1 cellular context compared by ENCODE assay signal in the genomic region with DNA sequence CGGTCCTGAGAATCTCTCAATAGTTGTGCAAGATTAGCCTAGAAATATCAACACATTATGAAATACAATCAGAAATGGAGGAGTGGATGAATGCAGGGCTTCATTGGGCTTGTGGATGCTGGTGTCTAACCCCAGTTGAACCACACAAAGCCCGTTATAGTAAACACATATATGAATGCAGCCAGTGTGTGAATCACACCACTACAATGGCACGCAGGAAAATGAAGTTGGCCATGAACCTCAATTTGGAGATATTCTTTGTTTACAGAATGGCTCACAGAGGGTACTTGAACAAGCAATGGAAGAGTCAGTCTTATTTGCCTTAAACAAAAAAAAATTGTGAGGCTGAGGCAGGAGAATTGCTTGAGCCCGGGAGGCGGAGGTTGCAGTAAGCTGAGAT.
TF ChIP-seq lines count a peak whose summit lies in the region.

No MANE protein-coding gene starts in this region.

TF ChIP-seq in HepG2, 621 proteins besides CTCF, POLR2A, EP300 and RAD21:
- TF ChIP-seq CEBPB (IDR thresholded peaks at IDR 0.05; ENCODE audit: borderline replicate concordance, low read depth, low read length): 0 out of 2 replicates have a peak, but pooled peaks have one; percentile 36
- peak; percentile 58; the same call in 1 of the 2 replicates for TF ChIP-seq SOX5 (CRISPR knock-in tag; IDR thresholded peaks at IDR 0.05; ENCODE audit: borderline replicate concordance)
- TF ChIP-seq, protein P1, sequence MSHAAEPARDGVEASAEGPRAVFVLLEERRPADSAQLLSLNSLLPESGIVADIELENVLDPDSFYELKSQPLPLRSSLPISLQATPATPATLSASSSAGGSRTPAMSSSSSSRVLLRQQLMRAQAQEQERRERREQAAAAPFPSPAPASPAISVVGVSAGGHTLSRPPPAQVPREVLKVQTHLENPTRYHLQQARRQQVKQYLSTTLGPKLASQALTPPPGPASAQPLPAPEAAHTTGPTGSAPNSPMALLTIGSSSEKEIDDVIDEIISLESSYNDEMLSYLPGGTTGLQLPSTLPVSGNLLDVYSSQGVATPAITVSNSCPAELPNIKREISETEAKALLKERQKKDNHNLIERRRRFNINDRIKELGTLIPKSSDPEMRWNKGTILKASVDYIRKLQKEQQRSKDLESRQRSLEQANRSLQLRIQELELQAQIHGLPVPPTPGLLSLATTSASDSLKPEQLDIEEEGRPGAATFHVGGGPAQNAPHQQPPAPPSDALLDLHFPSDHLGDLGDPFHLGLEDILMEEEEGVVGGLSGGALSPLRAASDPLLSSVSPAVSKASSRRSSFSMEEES (CRISPR knock-in tag; IDR thresholded peaks at IDR 0.05): no peak
- TF ChIP-seq, protein P2, sequence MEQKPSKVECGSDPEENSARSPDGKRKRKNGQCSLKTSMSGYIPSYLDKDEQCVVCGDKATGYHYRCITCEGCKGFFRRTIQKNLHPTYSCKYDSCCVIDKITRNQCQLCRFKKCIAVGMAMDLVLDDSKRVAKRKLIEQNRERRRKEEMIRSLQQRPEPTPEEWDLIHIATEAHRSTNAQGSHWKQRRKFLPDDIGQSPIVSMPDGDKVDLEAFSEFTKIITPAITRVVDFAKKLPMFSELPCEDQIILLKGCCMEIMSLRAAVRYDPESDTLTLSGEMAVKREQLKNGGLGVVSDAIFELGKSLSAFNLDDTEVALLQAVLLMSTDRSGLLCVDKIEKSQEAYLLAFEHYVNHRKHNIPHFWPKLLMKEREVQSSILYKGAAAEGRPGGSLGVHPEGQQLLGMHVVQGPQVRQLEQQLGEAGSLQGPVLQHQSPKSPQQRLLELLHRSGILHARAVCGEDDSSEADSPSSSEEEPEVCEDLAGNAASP (CRISPR knock-in tag; IDR thresholded peaks at IDR 0.05; ENCODE audit: borderline replicate concordance): peak; percentile 71; the same call in 1 of the 2 replicates
- TF ChIP-seq ZNF547 (CRISPR knock-in tag; IDR thresholded peaks at IDR 0.05): no peak
- no peak for TF ChIP-seq ZBTB7A (CRISPR knock-in tag; IDR thresholded peaks at IDR 0.05)
- TF ChIP-seq RARA (CRISPR knock-in tag; IDR thresholded peaks at IDR 0.05): 0 out of 2 replicates have a peak, but pooled peaks have one; percentile 32
- TF ChIP-seq, protein P3, sequence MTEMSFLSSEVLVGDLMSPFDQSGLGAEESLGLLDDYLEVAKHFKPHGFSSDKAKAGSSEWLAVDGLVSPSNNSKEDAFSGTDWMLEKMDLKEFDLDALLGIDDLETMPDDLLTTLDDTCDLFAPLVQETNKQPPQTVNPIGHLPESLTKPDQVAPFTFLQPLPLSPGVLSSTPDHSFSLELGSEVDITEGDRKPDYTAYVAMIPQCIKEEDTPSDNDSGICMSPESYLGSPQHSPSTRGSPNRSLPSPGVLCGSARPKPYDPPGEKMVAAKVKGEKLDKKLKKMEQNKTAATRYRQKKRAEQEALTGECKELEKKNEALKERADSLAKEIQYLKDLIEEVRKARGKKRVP (CRISPR knock-in tag; IDR thresholded peaks at IDR 0.05): no peak
- 0 out of 2 replicates have a peak, but pooled peaks have one; percentile 16 for TF ChIP-seq SOX13 (IDR thresholded peaks at IDR 0.05)
- TF ChIP-seq SOX13 (CRISPR knock-in tag; conservative IDR thresholded peaks at IDR 0.05 in 1 of 2, IDR thresholded peaks at IDR 0.05 in 1 of 2): peak in 1 of 2 experiments; percentile 77; a peak in 2 of 4 replicates
- no peak for TF ChIP-seq ZNF564 (CRISPR knock-in tag; IDR thresholded peaks at IDR 0.05)
- TF ChIP-seq, protein P4, sequence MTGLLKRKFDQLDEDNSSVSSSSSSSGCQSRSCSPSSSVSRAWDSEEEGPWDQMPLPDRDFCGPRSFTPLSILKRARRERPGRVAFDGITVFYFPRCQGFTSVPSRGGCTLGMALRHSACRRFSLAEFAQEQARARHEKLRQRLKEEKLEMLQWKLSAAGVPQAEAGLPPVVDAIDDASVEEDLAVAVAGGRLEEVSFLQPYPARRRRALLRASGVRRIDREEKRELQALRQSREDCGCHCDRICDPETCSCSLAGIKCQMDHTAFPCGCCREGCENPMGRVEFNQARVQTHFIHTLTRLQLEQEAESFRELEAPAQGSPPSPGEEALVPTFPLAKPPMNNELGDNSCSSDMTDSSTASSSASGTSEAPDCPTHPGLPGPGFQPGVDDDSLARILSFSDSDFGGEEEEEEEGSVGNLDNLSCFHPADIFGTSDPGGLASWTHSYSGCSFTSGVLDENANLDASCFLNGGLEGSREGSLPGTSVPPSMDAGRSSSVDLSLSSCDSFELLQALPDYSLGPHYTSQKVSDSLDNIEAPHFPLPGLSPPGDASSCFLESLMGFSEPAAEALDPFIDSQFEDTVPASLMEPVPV (CRISPR knock-in tag; IDR thresholded peaks at IDR 0.05): no peak
